In the genomic region with DNA sequence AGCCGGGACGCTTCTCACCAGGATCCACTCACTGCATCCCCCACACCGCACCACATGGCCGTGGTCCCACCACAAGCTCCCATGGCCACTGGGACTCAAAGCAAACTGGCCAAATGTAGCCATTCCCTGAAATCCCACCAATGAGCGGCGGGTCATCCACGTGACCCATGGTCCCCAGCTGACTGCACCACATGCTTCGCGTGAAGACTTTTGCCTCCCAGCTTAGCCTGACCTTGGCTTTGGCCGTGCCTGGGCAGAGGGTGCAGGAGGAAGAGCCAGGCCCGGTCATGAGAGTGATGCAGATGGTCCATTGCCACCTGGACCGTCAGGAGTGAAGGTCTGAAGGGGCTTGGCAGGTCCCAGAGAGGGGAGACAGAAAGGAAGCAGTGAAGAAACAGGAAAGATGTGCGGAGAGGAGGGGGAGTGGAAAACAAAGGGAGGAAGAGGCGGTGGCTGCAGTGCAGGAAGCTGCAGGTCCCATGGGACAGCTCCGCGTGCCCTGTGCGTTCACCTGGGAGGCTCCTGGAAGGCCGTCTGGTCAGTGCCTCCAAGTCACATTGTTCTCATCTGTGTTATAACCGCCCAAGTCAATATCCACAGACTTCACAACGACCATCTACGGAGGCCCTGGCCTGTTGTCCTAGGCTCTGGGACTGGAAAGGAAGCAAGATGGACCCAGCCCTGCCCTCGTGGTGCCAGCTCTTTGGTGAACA, we compare ENCODE assay signal across 17 cellular contexts.
"Had no signal": no experiment of that assay in that cellular context is flagged by ENCODE, and none has a peak within 500 bp of the region (broad histone marks: within the 10 kb centered on the region; RNA-seq: fewer than 3 reads in every experiment).

No MANE protein-coding gene starts in this region.

- H3K4me1 Mint-ChIP-seq: natural killer cell; stimulated activated effector memory CD8-positive, alpha-beta T cell treated with anti-CD3 and anti-CD28 coated beads, Interleukin-12 subunit alpha, Interleukin-12 subunit beta, amount 100 ng/mL, for 72 hours had no signal

- H3K4me3 ChIP-seq: dorsolateral prefrontal cortex, lower lobe of right lung, prostate gland, right atrium auricular region, sigmoid colon, transverse colon, vagina had no signal

- ATAC-seq: left ventricle myocardium superior; lower lobe of right lung; natural killer cell; stimulated activated effector memory CD8-positive, alpha-beta T cell treated with anti-CD3 and anti-CD28 coated beads, Interleukin-12 subunit alpha, Interleukin-12 subunit beta, amount 100 ng/mL, for 72 hours had no signal

- H3K4me3 Mint-ChIP-seq: natural killer cell; neural crest cell; stimulated activated effector memory CD8-positive, alpha-beta T cell treated with anti-CD3 and anti-CD28 coated beads, Interleukin-12 subunit alpha, Interleukin-12 subunit beta, amount 100 ng/mL, for 72 hours had no signal

- H3K4me1 ChIP-seq: lower lobe of right lung, parathyroid adenoma, prostate gland, right atrium auricular region, sigmoid colon, transverse colon, vagina had no signal

- DNase-seq: dorsolateral prefrontal cortex; effector CD4-positive, alpha-beta T cell; hypothalamus; left ventricle myocardium superior; lower lobe of right lung; natural killer cell; sigmoid colon; stimulated activated CD4-positive, alpha-beta T cell treated with anti-CD3 and anti-CD28 coated beads, Interleukin-2, amount 100 ng/mL, for 24 hours; stimulated activated CD4-positive, alpha-beta T cell treated with anti-CD3 and anti-CD28 coated beads, Interleukin-4, amount 100 ng/mL, for 24 hours; stimulated activated naive CD4-positive, alpha-beta T cell treated with Interleukin-2 at 50 U/mL for 16 hours; transverse colon had no signal

- H3K9ac ChIP-seq: parathyroid adenoma had no signal

- H3K36me3 ChIP-seq: lower lobe of right lung, prostate gland, right atrium auricular region, sigmoid colon, transverse colon, vagina had no signal

- H3K9me3 Mint-ChIP-seq: natural killer cell, neural crest cell had no signal

- H3K9me3 ChIP-seq: lower lobe of right lung, prostate gland, sigmoid colon, transverse colon, vagina had no signal

- H3K27ac ChIP-seq: lower lobe of right lung, parathyroid adenoma, prostate gland, right atrium auricular region, sigmoid colon, transverse colon, vagina had no signal

- H2AFZ ChIP-seq: parathyroid adenoma had no signal

- H3K27ac Mint-ChIP-seq: natural killer cell; stimulated activated effector memory CD8-positive, alpha-beta T cell treated with anti-CD3 and anti-CD28 coated beads, Interleukin-12 subunit alpha, Interleukin-12 subunit beta, amount 100 ng/mL, for 72 hours had no signal

- H3K27me3 ChIP-seq: right atrium auricular region, sigmoid colon, transverse colon, vagina had no signal

- H3K36me3 Mint-ChIP-seq: natural killer cell; stimulated activated effector memory CD8-positive, alpha-beta T cell treated with anti-CD3 and anti-CD28 coated beads, Interleukin-12 subunit alpha, Interleukin-12 subunit beta, amount 100 ng/mL, for 72 hours had no signal
